Comparison of ENCODE assay signal across 1 cellular context in genomic region chr10:63464402-63465292, GRCh38.
TF ChIP-seq lines count a peak whose summit lies in the region.

No MANE protein-coding gene starts in this region.

TF ChIP-seq in SK-N-SH treated with all-trans-retinoic acid at 6 μM for 48 hours, 23 proteins besides CTCF, POLR2A, EP300 and RAD21 (continued from another document):
- TF ChIP-seq PATZ1 (CRISPR knock-in tag; IDR thresholded peaks at IDR 0.05; ENCODE audit: borderline replicate concordance) (no peak), SNAI2 (CRISPR knock-in tag; IDR thresholded peaks at IDR 0.05) (no peak), ZFP30 (CRISPR knock-in tag; IDR thresholded peaks at IDR 0.05) (no peak)
